Comparison of ENCODE assay signal across 20 cellular contexts in the genomic region with DNA sequence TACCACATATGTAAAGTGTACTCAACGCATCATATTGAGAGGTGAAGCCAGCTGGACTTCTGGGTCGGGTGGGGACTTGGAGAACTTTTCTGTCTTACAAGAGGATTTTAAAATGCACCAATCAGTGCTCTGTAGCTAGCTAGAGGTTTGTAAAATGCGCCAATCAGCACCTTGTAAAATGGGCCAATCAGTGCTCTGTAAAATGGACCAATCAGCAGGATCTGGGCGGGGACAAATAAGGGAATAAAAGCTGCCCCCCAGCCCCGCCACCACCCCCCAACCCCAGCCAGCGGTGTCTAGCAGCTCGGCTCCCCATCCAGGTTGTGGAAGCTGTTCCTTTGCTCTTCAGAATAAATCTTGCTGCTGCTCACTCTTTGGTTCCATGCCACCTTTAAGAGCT. TPM values are rescaled to one million over a fixed set of nuclear protein-coding genes. Genes with fewer than 3 reads are reported as not detected.
DNase-seq lines count a peak whose midpoint lies in the region; ATAC-seq and TF ChIP-seq lines count a peak whose summit lies in the region.
"Had no signal": no experiment of that assay in that cellular context is flagged by ENCODE, and none has a peak within 500 bp of the region (broad histone marks: within the 10 kb centered on the region; RNA-seq: fewer than 3 reads in every experiment).

No MANE protein-coding gene starts in this region.

- no peaks in the 10 kb centered on the region for H3K27me3 ChIP-seq in neutrophil

- no peak overlapping the region for H3K4me3 ChIP-seq in neutrophil (ENCODE audit: low read depth in 1 of 2, low read length in 1 of 2)

- no peaks in the 10 kb centered on the region for H3K36me3 ChIP-seq in neutrophil

- no peak overlapping the region for H3K27ac Mint-ChIP-seq in natural killer cell treated with Interleukin-12 subunit alpha and Interleukin-12 subunit beta and Interleukin-15 and Interleukin-18, amount 100 ng/mL, for 72 hours
- no peak overlapping the region for H3K27ac Mint-ChIP-seq in natural killer cell
- H3K27ac Mint-ChIP-seq: B cell, HFFc6, IgD-negative memory B cell had no signal

- ATAC-seq in natural killer cell treated with Interleukin-12 subunit alpha and Interleukin-12 subunit beta and Interleukin-15 and Interleukin-18, amount 100 ng/mL, for 72 hours, result no peak
- no peak for ATAC-seq in natural killer cell
- ATAC-seq: HCT116, HepG2 had no signal

- DNase-seq in natural killer cell treated with Interleukin-12 subunit alpha and Interleukin-12 subunit beta and Interleukin-15 and Interleukin-18, amount 100 ng/mL, for 72 hours (ENCODE audit: low spot score), result no peak
- DNase-seq in natural killer cell, result no peak
- DNase-seq in MV-4-11 (lab: John Stamatoyannopoulos, UW), result peak; percentile 25
- DNase-seq in NK-92 treated with Interleukin-12 subunit alpha and Interleukin-12 subunit beta, amount 100 ng/mL, for 24 hours (lab: John Stamatoyannopoulos, UW), result no peak
- DNase-seq in NCI-H2081 treated with DMSO at 0.1 percent for 48 hours (lab: John Stamatoyannopoulos, UW), result no peak
- DNase-seq in NCI-H82 treated with DMSO at 0.1 percent for 48 hours (lab: John Stamatoyannopoulos, UW; ENCODE audit: unreplicated experiment), result no peak
- DNase-seq: CD4-positive, alpha-beta T cell; DMS153; DMS79; GOT3; H7; HFFc6 had no signal

- H3K4me3 Mint-ChIP-seq in natural killer cell treated with Interleukin-12 subunit alpha and Interleukin-12 subunit beta and Interleukin-15 and Interleukin-18, amount 100 ng/mL, for 72 hours, result peak overlapping the region; percentile 25
- H3K4me3 Mint-ChIP-seq in natural killer cell, result no peak overlapping the region
- H3K4me3 Mint-ChIP-seq: B cell; CD4-positive, alpha-beta T cell; HFFc6 had no signal

- no peaks in the 10 kb centered on the region for H3K9me3 Mint-ChIP-seq in natural killer cell treated with Interleukin-12 subunit alpha and Interleukin-12 subunit beta and Interleukin-15 and Interleukin-18, amount 100 ng/mL, for 72 hours
- no peaks in the 10 kb centered on the region for H3K9me3 Mint-ChIP-seq in natural killer cell
- H3K9me3 Mint-ChIP-seq: CD4-positive, alpha-beta T cell; HFFc6 had no signal

- H3K4me1 Mint-ChIP-seq in natural killer cell treated with Interleukin-12 subunit alpha and Interleukin-12 subunit beta and Interleukin-15 and Interleukin-18, amount 100 ng/mL, for 72 hours (ENCODE audit: low read depth in 2 of 2), result peaks cover 19 to 20% of the 10 kb centered on the region in 2 donors
- H3K4me1 Mint-ChIP-seq in natural killer cell, result peaks cover 13 to 15% of the 10 kb centered on the region in 2 donors

- peak overlapping the region; percentile 80 for H3K27ac ChIP-seq in neutrophil
- H3K27ac ChIP-seq: C4-2B had no signal

- intact Hi-C loops in natural killer cell (cut with micrococcal nuclease), result no loop called here

- H3K36me3 Mint-ChIP-seq in natural killer cell treated with Interleukin-12 subunit alpha and Interleukin-12 subunit beta and Interleukin-15 and Interleukin-18, amount 100 ng/mL, for 72 hours, result no peaks in the 10 kb centered on the region
- H3K36me3 Mint-ChIP-seq in natural killer cell, result no peaks in the 10 kb centered on the region

- no peaks in the 10 kb centered on the region for H3K9me3 ChIP-seq in neutrophil

- TF ChIP-seq CTCF in natural killer cell (IDR thresholded peaks at IDR 0.05) (no peak), neutrophil (IDR thresholded peaks at IDR 0.05) (no peak)

- H3K4me1 ChIP-seq in neutrophil (ENCODE audit: control insufficient read depth in 1 of 2, insufficient read depth in 1 of 2, low read depth in 1 of 2, low read length in 1 of 2), result peaks cover 52 to 57% of the 10 kb centered on the region in 2 experiments

- H3K27me3 Mint-ChIP-seq in natural killer cell treated with Interleukin-12 subunit alpha and Interleukin-12 subunit beta and Interleukin-15 and Interleukin-18, amount 100 ng/mL, for 72 hours, result no peaks in the 10 kb centered on the region
- H3K27me3 Mint-ChIP-seq in natural killer cell (ENCODE audit: low read depth in 2 of 2), result no peaks in the 10 kb centered on the region
- H3K27me3 Mint-ChIP-seq: B cell; CD4-positive, alpha-beta T cell; IgD-negative memory B cell had no signal

RNA-seq across cellular contexts. Expression of gene IVD, which starts 6.2 kb away (rescaled TPM):
- 100 to 1,000 TPM in 1 of 2 donors, 10 to 100 TPM in 1; 63.3 to 111 TPM for total RNA-seq in natural killer cell treated with Interleukin-12 subunit alpha and Interleukin-12 subunit beta and Interleukin-15 and Interleukin-18, amount 100 ng/mL, for 72 hours
- total RNA-seq in natural killer cell, result 10 to 100 TPM; 56.2 to 76.8 (median 67.3) TPM

RNA-seq across cellular contexts. Expression of gene KNSTRN, which starts 16.8 kb away (rescaled TPM):
- total RNA-seq in natural killer cell treated with Interleukin-12 subunit alpha and Interleukin-12 subunit beta and Interleukin-15 and Interleukin-18, amount 100 ng/mL, for 72 hours, result 10 to 100 TPM; 32.4 to 75.1 TPM
- total RNA-seq in natural killer cell, result 1 to 10 TPM; 5.4 to 7.6 (median 5.6) TPM

RNA-seq across cellular contexts. Expression of gene DISP2, which starts 41.4 kb away (rescaled TPM):
- under 1 TPM; 0.25 to 1.00 TPM for total RNA-seq in natural killer cell treated with Interleukin-12 subunit alpha and Interleukin-12 subunit beta and Interleukin-15 and Interleukin-18, amount 100 ng/mL, for 72 hours
- total RNA-seq in natural killer cell, result 1 to 10 TPM in 1 of 3 donors, under 1 TPM in 2; 0.20 to 1.0 (median 0.26) TPM

RNA-seq across cellular contexts. Expression of gene BAHD1, which starts 41.4 kb away (rescaled TPM):
- total RNA-seq in natural killer cell treated with Interleukin-12 subunit alpha and Interleukin-12 subunit beta and Interleukin-15 and Interleukin-18, amount 100 ng/mL, for 72 hours, result 10 to 100 TPM; 27.9 to 29.2 TPM
- total RNA-seq in natural killer cell, result 10 to 100 TPM; 29.4 to 48.9 (median 41.8) TPM

RNA-seq across cellular contexts. Expression of gene PHGR1, which starts 48.5 kb away (rescaled TPM):
- total RNA-seq in natural killer cell treated with Interleukin-12 subunit alpha and Interleukin-12 subunit beta and Interleukin-15 and Interleukin-18, amount 100 ng/mL, for 72 hours, result not detected
- total RNA-seq in natural killer cell, result not detected
- total RNA-seq: A172; B cell; CD4-positive, alpha-beta T cell; Daoy; H7; HepG2; HFFc6 had no signal
